11 cellular contexts compared by ENCODE assay signal in the genomic region with DNA sequence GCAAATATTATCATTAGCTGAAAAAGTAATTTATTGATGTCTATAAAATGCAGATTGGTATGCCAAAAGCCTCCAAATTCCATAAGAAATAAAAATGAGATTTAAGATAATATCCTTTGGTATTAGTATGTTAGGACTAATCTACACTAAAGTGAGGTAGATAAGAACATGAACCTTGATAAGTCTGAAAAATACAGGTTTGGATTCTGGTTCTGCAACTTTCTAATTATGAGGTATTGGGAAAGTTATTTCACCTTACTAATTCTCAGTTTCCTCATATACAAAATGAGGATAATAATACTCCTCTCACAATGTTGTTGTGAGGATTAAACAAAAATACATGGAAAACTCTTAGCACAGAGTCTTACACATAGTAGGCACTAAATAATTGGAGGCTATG.
"Had no signal": no experiment of that assay in that cellular context is flagged by ENCODE, and none has a peak within 500 bp of the region (broad histone marks: within the 10 kb centered on the region; RNA-seq: fewer than 3 reads in every experiment).

No MANE protein-coding gene starts in this region.

- FAIRE-seq: H1, H54 had no signal

- H3K36me3 ChIP-seq: HAP-1 had no signal

- H3K4me3 ChIP-seq: GM23248, GM23338, HAP-1 had no signal

- H3K4me1 ChIP-seq: HAP-1 had no signal

- DNase-seq: GM23248, GOT3, H7, H9, HCEC 1CT, HFFc6 had no signal

- H3K27ac ChIP-seq: GM23248 had no signal

- ATAC-seq: GM23338, HCT116 had no signal

- H3K9me3 ChIP-seq: HAP-1 had no signal
